20 cellular contexts compared by ENCODE assay signal in genomic region chr2:15059870-15060617, GRCh38.
DNase-seq lines count a peak whose midpoint lies in the region; ATAC-seq and TF ChIP-seq lines count a peak whose summit lies in the region.
"Had no signal": no experiment of that assay in that cellular context is flagged by ENCODE, and none has a peak within 500 bp of the region (broad histone marks: within the 10 kb centered on the region; RNA-seq: fewer than 3 reads in every experiment).

No MANE protein-coding gene starts in this region.

- H3K36me3 ChIP-seq in breast epithelium, result no peaks in the 10 kb centered on the region
- H3K36me3 ChIP-seq in thyroid gland, result no peaks in the 10 kb centered on the region
- H3K36me3 ChIP-seq: neutrophil, tibial artery had no signal

- intact Hi-C loops in MCF 10A (cut with micrococcal nuclease), result no loop called here
- intact Hi-C loops in breast epithelium (cut with DNase I; ENCODE audit: low total_unique reads), result no loop called here
- intact Hi-C loops in thyroid gland (cut with DNase I), result no loop called here

- H3K27me3 Mint-ChIP-seq in MCF 10A (ENCODE audit: insufficient read depth, unreplicated experiment), result peaks cover 8% of the 10 kb centered on the region
- no peaks in the 10 kb centered on the region for H3K27me3 Mint-ChIP-seq in WTC11 (ENCODE audit: low read depth)

- no peaks in the 10 kb centered on the region for H3K36me3 Mint-ChIP-seq in MCF 10A (ENCODE audit: insufficient read depth, unreplicated experiment)
- 0 out of 2 replicates have a peak, but pooled peaks cover under 1% of the 10 kb centered on the region for H3K36me3 Mint-ChIP-seq in WTC11
- H3K36me3 Mint-ChIP-seq in activated naive CD4-positive, alpha-beta T cell treated with anti-CD3 and anti-CD28 coated beads, Interleukin-2, amount 50 U/mL, for 72 hours, result no peaks in the 10 kb centered on the region
- H3K36me3 Mint-ChIP-seq: activated naive CD8-positive, alpha-beta T cell treated with anti-CD3 and anti-CD28 coated beads for 36 hours; stimulated activated memory B cell treated with anti-CD40 and anti-IgM and Interleukin-4, amounts not matched to agents 10 μg/mL and 1 μg/mL and 100 μg/mL, for 72 hours had no signal

- TF ChIP-seq POLR2A in breast epithelium (IDR thresholded peaks at IDR 0.05) (no peak), thyroid gland (IDR thresholded peaks at IDR 0.05) (no peak)

- H3K4me3 Mint-ChIP-seq in MCF 10A (ENCODE audit: unreplicated experiment) (no peak overlapping the region), WTC11 (no peak overlapping the region)
- H3K4me3 Mint-ChIP-seq: activated CD8-positive, alpha-beta T cell treated with anti-CD3 and anti-CD28 coated beads for 36 hours; activated naive CD8-positive, alpha-beta T cell treated with anti-CD3 and anti-CD28 coated beads for 36 hours; stimulated activated memory B cell treated with anti-CD40 and anti-IgM and Interleukin-4, amounts not matched to agents 10 μg/mL and 1 μg/mL and 100 μg/mL, for 72 hours had no signal

- no peak for TF ChIP-seq CTCF in MCF 10A (IDR thresholded peaks at IDR 0.05; ENCODE audit: unreplicated experiment)
- TF ChIP-seq CTCF in breast epithelium (IDR thresholded peaks at IDR 0.05), result no peak
- no peak for TF ChIP-seq CTCF in WTC11 (IDR thresholded peaks at IDR 0.05)
- TF ChIP-seq CTCF in thyroid gland (IDR thresholded peaks at IDR 0.05), result no peak

- H3K4me3 ChIP-seq in breast epithelium, result no peak overlapping the region
- H3K4me3 ChIP-seq in thyroid gland (replicated peaks in 1 of 3), result no peak overlapping the region
- H3K4me3 ChIP-seq: body of pancreas, coronary artery, tibial artery had no signal

- no peaks in the 10 kb centered on the region for H3K9me3 Mint-ChIP-seq in MCF 10A (ENCODE audit: unreplicated experiment)
- H3K9me3 Mint-ChIP-seq in WTC11, result peaks cover 7% of the 10 kb centered on the region
- H3K9me3 Mint-ChIP-seq in activated naive CD4-positive, alpha-beta T cell treated with anti-CD3 and anti-CD28 coated beads, Interleukin-2, amount 50 U/mL, for 72 hours, result no peaks in the 10 kb centered on the region
- H3K9me3 Mint-ChIP-seq: activated CD8-positive, alpha-beta T cell treated with anti-CD3 and anti-CD28 coated beads for 36 hours; stimulated activated memory B cell treated with anti-CD40 and anti-IgM and Interleukin-4, amounts not matched to agents 10 μg/mL and 1 μg/mL and 100 μg/mL, for 72 hours had no signal

- peak; percentile 46 for DNase-seq in MCF 10A (ENCODE audit: unreplicated experiment)
- DNase-seq in breast epithelium (ENCODE audit: low spot score in 2 of 2), result no peak
- peak; percentile 83 for DNase-seq in NCI-H2171 (lab: John Stamatoyannopoulos, UW)
- DNase-seq in WTC11 (ENCODE audit: low spot score), result no peak
- DNase-seq in renal cortical epithelial cell (ENCODE audit: low read depth), result peak; percentile 44
- DNase-seq in activated naive CD4-positive, alpha-beta T cell treated with anti-CD3 and anti-CD28 coated beads, Interleukin-2, amount 50 U/mL, for 72 hours (ENCODE audit: low spot score in 2 of 2), result no peak
- no peak for DNase-seq in activated gamma-delta T cell (lab: John Stamatoyannopoulos, UW)
- DNase-seq in thyroid gland, result no peak
- DNase-seq: activated CD8-positive, alpha-beta T cell treated with anti-CD3 and anti-CD28 coated beads for 36 hours; activated naive CD8-positive, alpha-beta T cell treated with anti-CD3 and anti-CD28 coated beads for 36 hours; activated T-cell treated with anti-CD3 and anti-CD28 coated beads, Interleukin-2, amount 50 U/mL, for 48 hours; body of pancreas; DMS 273 treated with DMSO at 0.1 percent for 48 hours; left colon; T-helper 1 cell; tibial artery had no signal

- CTCF ChIA-PET in MCF 10A (lab: Yijun Ruan, JAX), result interaction anchor here (0.7 kb wide), 1 partner anchor 282 kb away, joined by 4 read pairs; no protein-coding TSS in a partner anchor
- CTCF ChIA-PET in WTC11 (lab: Charles Lee), result interaction anchor here (0.6 to 2.5 kb wide), 8 partner anchors 9 to 1289 kb away, joined by 3 to 22 read pairs (median 4); no protein-coding TSS in a partner anchor

- H3K27ac ChIP-seq in breast epithelium (no peak overlapping the region), thyroid gland (no peak overlapping the region)
- H3K27ac ChIP-seq: body of pancreas, coronary artery, neutrophil, tibial artery had no signal

- ATAC-seq in WTC11, result peak; percentile 49
- ATAC-seq in activated naive CD4-positive, alpha-beta T cell treated with anti-CD3 and anti-CD28 coated beads, Interleukin-2, amount 50 U/mL, for 72 hours, result no peak
- ATAC-seq: activated CD8-positive, alpha-beta T cell treated with anti-CD3 and anti-CD28 coated beads for 36 hours; body of pancreas; left colon; Right ventricle myocardium inferior; stimulated activated memory B cell treated with anti-CD40 and anti-IgM and Interleukin-4, amounts not matched to agents 10 μg/mL and 1 μg/mL and 100 μg/mL, for 72 hours had no signal

- H3K9me3 ChIP-seq in breast epithelium (peaks cover 0 to 6% of the 10 kb centered on the region in 2 donors), thyroid gland (no peaks in the 10 kb centered on the region)
- H3K9me3 ChIP-seq: body of pancreas, neutrophil, tibial artery had no signal

- H3K4me1 ChIP-seq in breast epithelium, result no peaks in the 10 kb centered on the region
- no peaks in the 10 kb centered on the region for H3K4me1 ChIP-seq in thyroid gland
- H3K4me1 ChIP-seq: tibial artery had no signal

- no peak overlapping the region for H3K27ac Mint-ChIP-seq in MCF 10A (ENCODE audit: low read depth, unreplicated experiment)
- H3K27ac Mint-ChIP-seq in WTC11, result no peak overlapping the region
- no peak overlapping the region for H3K27ac Mint-ChIP-seq in activated naive CD4-positive, alpha-beta T cell treated with anti-CD3 and anti-CD28 coated beads, Interleukin-2, amount 50 U/mL, for 72 hours
- H3K27ac Mint-ChIP-seq: activated CD8-positive, alpha-beta T cell treated with anti-CD3 and anti-CD28 coated beads for 36 hours; activated naive CD8-positive, alpha-beta T cell treated with anti-CD3 and anti-CD28 coated beads for 36 hours; stimulated activated memory B cell treated with anti-CD40 and anti-IgM and Interleukin-4, amounts not matched to agents 10 μg/mL and 1 μg/mL and 100 μg/mL, for 72 hours had no signal

- H3K27me3 ChIP-seq in breast epithelium (no peaks in the 10 kb centered on the region), thyroid gland (no peaks in the 10 kb centered on the region)
- H3K27me3 ChIP-seq: body of pancreas, neutrophil, tibial artery had no signal

- no TSS peak for BruUV-seq in MCF 10A (replicated peaks; lab: Mats Ljungman, UMichigan)

- POLR2A ChIA-PET in MCF 10A (lab: Yijun Ruan, JAX) (interaction anchor here (0.6 kb wide), 2 partner anchors 163 to 181 kb away, joined by 3 read pairs; no protein-coding TSS in a partner anchor), WTC11 (lab: Charles Lee) (interaction anchor here (0.7 kb wide), 1 partner anchor 28 kb away, joined by 6 read pairs; no protein-coding TSS in a partner anchor)

- H3K4me1 Mint-ChIP-seq in MCF 10A (ENCODE audit: insufficient read depth, unreplicated experiment) (no peaks in the 10 kb centered on the region), WTC11 (peaks cover 16% of the 10 kb centered on the region)
- H3K4me1 Mint-ChIP-seq: activated naive CD8-positive, alpha-beta T cell treated with anti-CD3 and anti-CD28 coated beads for 36 hours; stimulated activated memory B cell treated with anti-CD40 and anti-IgM and Interleukin-4, amounts not matched to agents 10 μg/mL and 1 μg/mL and 100 μg/mL, for 72 hours had no signal

- 65 to 67% methylated on average over 12 of the region's 12 CpGs for WGBS in thyroid gland, 2 donors

TF ChIP-seq in WTC11, 78 proteins besides CTCF, POLR2A, EP300 and RAD21:
- TF ChIP-seq HMGA2 (CRISPR knock-in tag; IDR thresholded peaks at IDR 0.05) (no peak), E2F5 (CRISPR knock-in tag; IDR thresholded peaks at IDR 0.05) (no peak), FOXP1 (CRISPR knock-in tag; IDR thresholded peaks at IDR 0.05; ENCODE audit: borderline replicate concordance) (no peak), PRRX2 (CRISPR knock-in tag; IDR thresholded peaks at IDR 0.05) (no peak), GTF2I (CRISPR knock-in tag; conservative IDR thresholded peaks at IDR 0.05) (no peak), KAT7 (CRISPR knock-in tag; IDR thresholded peaks at IDR 0.05; ENCODE audit: borderline replicate concordance) (no peak), NR1H2 (CRISPR knock-in tag; IDR thresholded peaks at IDR 0.05) (no peak), ERG (CRISPR knock-in tag; IDR thresholded peaks at IDR 0.05) (no peak), ZNF219 (CRISPR knock-in tag; IDR thresholded peaks at IDR 0.05; ENCODE audit: borderline replicate concordance) (no peak), NFATC4 (CRISPR knock-in tag; IDR thresholded peaks at IDR 0.05) (no peak), TP53 (CRISPR knock-in tag; IDR thresholded peaks at IDR 0.05) (no peak), NR2C2 (CRISPR knock-in tag; IDR thresholded peaks at IDR 0.05) (no peak), ZNF263 (CRISPR knock-in tag; IDR thresholded peaks at IDR 0.05; ENCODE audit: low read depth) (no peak), ZMAT4 (CRISPR knock-in tag; IDR thresholded peaks at IDR 0.05) (no peak), JUN (CRISPR knock-in tag; IDR thresholded peaks at IDR 0.05) (no peak)

Comparison
In these comparisons a context has a peak if more than half of its experiments do, and no peak if none do; other contexts are left out.
1. DNase-seq: peak in MCF 10A (single experiment), NCI-H2171 (single experiment) and renal cortical epithelial cell (single experiment); none in breast epithelium (0 of 2), WTC11 (single experiment), activated naive CD4-positive, alpha-beta T cell treated with anti-CD3 and anti-CD28 coated beads, Interleukin-2, amount 50 U/mL, for 72 hours (0 of 2), activated gamma-delta T cell (single experiment) and thyroid gland (0 of 2).